In genomic region chr12:76029982-76030377, GRCh38 we compare ENCODE assay signal across 1 cellular context.
TF ChIP-seq lines count a peak whose summit lies in the region.

No MANE protein-coding gene starts in this region.

TF ChIP-seq in HepG2, 621 proteins besides CTCF, POLR2A, EP300 and RAD21 (continued from another document and continues in another):
- TF ChIP-seq, protein P1, sequence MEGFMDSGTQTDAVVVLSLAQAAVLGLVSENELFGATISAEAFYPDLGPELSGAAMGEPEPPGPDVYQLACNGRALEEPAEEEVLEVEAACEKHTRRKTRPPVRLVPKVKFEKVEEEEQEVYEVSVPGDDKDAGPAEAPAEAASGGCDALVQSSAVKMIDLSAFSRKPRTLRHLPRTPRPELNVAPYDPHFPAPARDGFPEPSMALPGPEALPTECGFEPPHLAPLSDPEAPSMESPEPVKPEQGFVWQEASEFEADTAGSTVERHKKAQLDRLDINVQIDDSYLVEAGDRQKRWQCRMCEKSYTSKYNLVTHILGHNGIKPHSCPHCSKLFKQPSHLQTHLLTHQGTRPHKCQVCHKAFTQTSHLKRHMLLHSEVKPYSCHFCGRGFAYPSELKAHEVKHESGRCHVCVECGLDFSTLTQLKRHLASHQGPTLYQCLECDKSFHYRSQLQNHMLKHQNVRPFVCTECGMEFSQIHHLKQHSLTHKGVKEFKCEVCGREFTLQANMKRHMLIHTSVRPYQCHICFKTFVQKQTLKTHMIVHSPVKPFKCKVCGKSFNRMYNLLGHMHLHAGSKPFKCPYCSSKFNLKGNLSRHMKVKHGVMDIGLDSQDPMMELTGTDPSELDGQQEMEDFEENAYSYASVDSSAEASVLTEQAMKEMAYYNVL (CRISPR knock-in tag; IDR thresholded peaks at IDR 0.05; ENCODE audit: borderline replicate concordance) = peak; percentile 48; the same call in 1 of the 2 replicates
- TF ChIP-seq XRCC5 (optimal IDR thresholded peaks at IDR 0.05; ENCODE audit: low read length) = no peak
- no peak for TF ChIP-seq NFIC (IDR thresholded peaks at IDR 0.05; ENCODE audit: low read length)
- TF ChIP-seq SMARCC2 (IDR thresholded peaks at IDR 0.05) = no peak
- no peak for TF ChIP-seq ZNF644 (CRISPR knock-in tag; IDR thresholded peaks at IDR 0.05; ENCODE audit: low read depth)
- TF ChIP-seq ZNF781 (CRISPR knock-in tag; IDR thresholded peaks at IDR 0.05; ENCODE audit: borderline replicate concordance, not compliant biosample characterization) = no peak
- no peak for TF ChIP-seq RELA (CRISPR knock-in tag; IDR thresholded peaks at IDR 0.05)
- no peak for TF ChIP-seq PRPF4 (IDR thresholded peaks at IDR 0.05; ENCODE audit: low read depth, low read length, poor library complexity, severe bottlenecking)
- TF ChIP-seq LRRFIP1 (CRISPR knock-in tag; conservative IDR thresholded peaks at IDR 0.05) = no peak
- no peak; the same call in 1 of the 2 replicates for TF ChIP-seq GABPB1 (CRISPR knock-in tag; IDR thresholded peaks at IDR 0.05)
- TF ChIP-seq CSRNP2 (CRISPR knock-in tag; conservative IDR thresholded peaks at IDR 0.05; ENCODE audit: low read depth) = no peak
- no peak for TF ChIP-seq ZBTB44 (CRISPR knock-in tag; IDR thresholded peaks at IDR 0.05)
- TF ChIP-seq NFIB (CRISPR knock-in tag; IDR thresholded peaks at IDR 0.05; ENCODE audit: borderline replicate concordance) = no peak
- TF ChIP-seq MBD4 (IDR thresholded peaks at IDR 0.05; ENCODE audit: borderline replicate concordance, low read length) = no peak
- TF ChIP-seq ZNF484 (CRISPR knock-in tag; IDR thresholded peaks at IDR 0.05; ENCODE audit: borderline replicate concordance, low read depth) = no peak
- no peak for TF ChIP-seq PAXIP1 (CRISPR knock-in tag; conservative IDR thresholded peaks at IDR 0.05)
- TF ChIP-seq MZF1 (CRISPR knock-in tag; IDR thresholded peaks at IDR 0.05; ENCODE audit: borderline replicate concordance) = no peak
- 0 out of 2 replicates have a peak, but pooled peaks have one; percentile 24 for TF ChIP-seq KLF12 (CRISPR knock-in tag; IDR thresholded peaks at IDR 0.05; ENCODE audit: borderline replicate concordance)
- TF ChIP-seq POGK (CRISPR knock-in tag; conservative IDR thresholded peaks at IDR 0.05) = no peak
- no peak for TF ChIP-seq STAT6 (CRISPR knock-in tag; IDR thresholded peaks at IDR 0.05; ENCODE audit: borderline replicate concordance)
- TF ChIP-seq ZNF609 (CRISPR knock-in tag; IDR thresholded peaks at IDR 0.05; ENCODE audit: borderline replicate concordance) = no peak
- TF ChIP-seq ZNF558 (CRISPR knock-in tag; IDR thresholded peaks at IDR 0.05; ENCODE audit: borderline replicate concordance) = no peak
- TF ChIP-seq SRY (CRISPR knock-in tag; IDR thresholded peaks at IDR 0.05) = no peak
- no peak for TF ChIP-seq GABPA (IDR thresholded peaks at IDR 0.05; ENCODE audit: low read depth, low read length)
- TF ChIP-seq GABPA (CRISPR knock-in tag; IDR thresholded peaks at IDR 0.05; ENCODE audit: low read depth) = no peak
- TF ChIP-seq PRMT3 (CRISPR knock-in tag; IDR thresholded peaks at IDR 0.05; ENCODE audit: borderline replicate concordance, low read depth) = 0 out of 2 replicates have a peak, but pooled peaks have one; percentile 63
- no peak for TF ChIP-seq FOXO4 (CRISPR knock-in tag; conservative IDR thresholded peaks at IDR 0.05)
- peak; percentile 73; the same call in 1 of the 2 replicates for TF ChIP-seq POLR2G (IDR thresholded peaks at IDR 0.05; ENCODE audit: low read depth, low read length)
- no peak; the same call in 1 of the 2 replicates for TF ChIP-seq TOPORS (CRISPR knock-in tag; IDR thresholded peaks at IDR 0.05)
- no peak for TF ChIP-seq KDM3A (CRISPR knock-in tag; IDR thresholded peaks at IDR 0.05; ENCODE audit: low read depth)
- TF ChIP-seq ZNF788 (CRISPR knock-in tag; IDR thresholded peaks at IDR 0.05; ENCODE audit: borderline replicate concordance) = no peak
- TF ChIP-seq PHF8 (CRISPR knock-in tag; IDR thresholded peaks at IDR 0.05) = peak; percentile 44
- TF ChIP-seq HOXD1 (CRISPR knock-in tag; IDR thresholded peaks at IDR 0.05) = no peak
- TF ChIP-seq RFXAP (CRISPR knock-in tag; IDR thresholded peaks at IDR 0.05; ENCODE audit: borderline replicate concordance) = no peak
- TF ChIP-seq ZNF17 (CRISPR knock-in tag; IDR thresholded peaks at IDR 0.05) = no peak
- no peak for TF ChIP-seq SP2 (CRISPR knock-in tag; IDR thresholded peaks at IDR 0.05)
- no peak for TF ChIP-seq ZNF703 (CRISPR knock-in tag; IDR thresholded peaks at IDR 0.05; ENCODE audit: borderline replicate concordance)
